ENCODE assay signal across 23 cellular contexts in genomic region chr20:61260905-61261304, GRCh38. TPM values are rescaled to one million over a fixed set of nuclear protein-coding genes. Genes with fewer than 3 reads are reported as not detected.
DNase-seq lines count a peak whose midpoint lies in the region; ATAC-seq, FAIRE-seq and TF ChIP-seq lines count a peak whose summit lies in the region.
"Had no signal": no experiment of that assay in that cellular context is flagged by ENCODE, and none has a peak within 500 bp of the region (broad histone marks: within the 10 kb centered on the region; RNA-seq: fewer than 3 reads in every experiment).

No MANE protein-coding gene starts in this region.

- ATAC-seq in PC-3: no peak
- ATAC-seq: activated CD8-positive, alpha-beta T cell treated with anti-CD3 and anti-CD28 coated beads, Interleukin-2, amount 10 ng/mL, durations not matched to agents 7 days and 5 days; activated T-cell treated with anti-CD3 and anti-CD28 coated beads, Interleukin-2, amount 50 U/mL, for 72 hours; esophagus mucosa; Right ventricle myocardium inferior; T-cell had no signal

- no peak overlapping the region for H2AFZ ChIP-seq in PC-3 (ENCODE audit: low read length)
- H2AFZ ChIP-seq in H1 (ENCODE audit: low read length): no peak overlapping the region
- H2AFZ ChIP-seq: parathyroid adenoma had no signal

- no peaks in the 10 kb centered on the region for H3K27me3 Mint-ChIP-seq in neural crest cell (ENCODE audit: low read depth)
- H3K27me3 Mint-ChIP-seq in activated T-helper 2 cell treated with anti-CD3 and anti-CD28 coated beads, Interferon-gamma antibody, Interleukin-2, Interleukin-4, amounts not matched to agents 10 μg/mL and 5 μg/mL and 100 μg/mL, durations not matched to agents 14 hours and 24 hours and 36 hours (ENCODE audit: low read depth): peaks cover 2% of the 10 kb centered on the region

- intact Hi-C loops in PC-3 (cut with micrococcal nuclease): no loop called here
- intact Hi-C loops in activated T-helper 2 cell treated with anti-CD3 and anti-CD28 coated beads, Interferon-gamma antibody, Interleukin-2, Interleukin-4, amounts not matched to agents 10 μg/mL and 5 μg/mL and 100 μg/mL, durations not matched to agents 14 hours and 24 hours and 36 hours (cut with micrococcal nuclease): no loop called here

- POLR2A ChIA-PET in PC-3 (lab: Charles Lee; ENCODE audit: unreplicated experiment) (no interaction called here), H1 (lab: Charles Lee; ENCODE audit: partially characterized antibody) (no interaction called here)

- H3K9ac ChIP-seq in PC-3 (ENCODE audit: low read length) (no peak overlapping the region), H1 (replicated peaks in 1 of 4; ENCODE audit: extremely low read depth in 1 of 4, low read depth in 3 of 4, low read length in 3 of 4) (no peak overlapping the region)
- H3K9ac ChIP-seq: BLaER1, parathyroid adenoma had no signal

- no peak for TF ChIP-seq EP300 in H1 (IDR thresholded peaks at IDR 0.05; ENCODE audit: borderline replicate concordance in 1 of 2, low read depth in 2 of 2, low read length in 2 of 2)

- H2BK20ac ChIP-seq in H1 (ENCODE audit: low read length): no peak overlapping the region

- no peak overlapping the region for H4K91ac ChIP-seq in H1 (replicated peaks; ENCODE audit: insufficient read length, low read length)

- H3K9me3 ChIP-seq in PC-3 (ENCODE audit: low read length) (no peaks in the 10 kb centered on the region), H1 (ENCODE audit: insufficient read depth in 2 of 2, low read depth in 1 of 2, low read length in 1 of 2) (no peaks in the 10 kb centered on the region)

- no peaks in the 10 kb centered on the region for H3F3A ChIP-seq in PC-3 (ENCODE audit: low read length, unreplicated experiment)

- no peak overlapping the region for H3K27ac Mint-ChIP-seq in neural crest cell (ENCODE audit: unreplicated experiment)
- H3K27ac Mint-ChIP-seq in activated T-helper 2 cell treated with anti-CD3 and anti-CD28 coated beads, Interferon-gamma antibody, Interleukin-2, Interleukin-4, amounts not matched to agents 10 μg/mL and 5 μg/mL and 100 μg/mL, durations not matched to agents 14 hours and 24 hours and 36 hours: no peak overlapping the region
- H3K27ac Mint-ChIP-seq: activated CD8-positive, alpha-beta T cell treated with anti-CD3 and anti-CD28 coated beads, Interleukin-2, amount 10 ng/mL, durations not matched to agents 7 days and 5 days; activated naive CD8-positive, alpha-beta T cell treated with anti-CD3 and anti-CD28 coated beads for 36 hours; activated T-cell treated with anti-CD3 and anti-CD28 coated beads, Interleukin-2, amount 50 U/mL, for 72 hours; naive B cell; T-cell had no signal

- no peak overlapping the region for H4K5ac ChIP-seq in H1 (ENCODE audit: insufficient read length, low read depth, low read length)

- H3K4ac ChIP-seq in H1 (replicated peaks; ENCODE audit: insufficient read length, low read depth, low read length): no peak overlapping the region

- H3K4me3 ChIP-seq in PC-3 (ENCODE audit: low read length) (no peak overlapping the region), H1 (ENCODE audit: extremely low read depth in 1 of 4, insufficient read depth in 2 of 4, low read depth in 3 of 4, low read length in 4 of 4) (no peak overlapping the region)
- H3K4me3 ChIP-seq: BLaER1, lung, skin epidermis had no signal

- no peaks in the 10 kb centered on the region for H3K23me2 ChIP-seq in H1 (ENCODE audit: low read depth, low read length)

- no peak for TF ChIP-seq POLR2A in H1 (IDR thresholded peaks at IDR 0.05; ENCODE audit: control extremely low read depth in 1 of 2, low read depth in 2 of 2, low read length in 2 of 2)

- H3K9me3 Mint-ChIP-seq in neural crest cell: no peaks in the 10 kb centered on the region
- H3K9me3 Mint-ChIP-seq in activated T-helper 2 cell treated with anti-CD3 and anti-CD28 coated beads, Interferon-gamma antibody, Interleukin-2, Interleukin-4, amounts not matched to agents 10 μg/mL and 5 μg/mL and 100 μg/mL, durations not matched to agents 14 hours and 24 hours and 36 hours: no peaks in the 10 kb centered on the region
- H3K9me3 Mint-ChIP-seq: activated naive CD8-positive, alpha-beta T cell treated with anti-CD3 and anti-CD28 coated beads for 36 hours; activated T-cell treated with anti-CD3 and anti-CD28 coated beads, Interleukin-2, amount 50 U/mL, for 72 hours had no signal

- peak; percentile 63 to 73 for TF ChIP-seq RAD21 in H1 (IDR thresholded peaks at IDR 0.05 in 1 of 2, conservative IDR thresholded peaks at IDR 0.05 in 1 of 2; ENCODE audit: low read depth in 2 of 2, low read length in 2 of 2)

- no peak overlapping the region for H2BK15ac ChIP-seq in H1 (ENCODE audit: low read length)

- TF ChIP-seq CTCF in PC-3 (conservative IDR thresholded peaks at IDR 0.05; ENCODE audit: low read depth, low read length) (peak; percentile 29; the same call in 1 of the 2 replicates), H1 (IDR thresholded peaks at IDR 0.05; ENCODE audit: control extremely low read depth in 1 of 3, insufficient read depth in 1 of 3, low read depth in 1 of 3, low read length in 3 of 3) (peak; percentile 68 to 79 (median 78)), neural crest cell (conservative IDR thresholded peaks at IDR 0.05) (peak; percentile 27)

- H3K36me3 Mint-ChIP-seq in neural crest cell (ENCODE audit: low read depth): peaks cover 9% of the 10 kb centered on the region
- H3K36me3 Mint-ChIP-seq in activated T-helper 2 cell treated with anti-CD3 and anti-CD28 coated beads, Interferon-gamma antibody, Interleukin-2, Interleukin-4, amounts not matched to agents 10 μg/mL and 5 μg/mL and 100 μg/mL, durations not matched to agents 14 hours and 24 hours and 36 hours (ENCODE audit: low read depth): no peaks in the 10 kb centered on the region
- H3K36me3 Mint-ChIP-seq: activated naive CD8-positive, alpha-beta T cell treated with anti-CD3 and anti-CD28 coated beads for 36 hours; naive B cell; T-cell had no signal

- H4K20me1 ChIP-seq in PC-3 (ENCODE audit: low read length): no peaks in the 10 kb centered on the region
- H4K20me1 ChIP-seq in H1 (replicated peaks in 1 of 2; ENCODE audit: control insufficient read depth in 1 of 2, insufficient read depth in 2 of 2, low read length in 2 of 2): peaks cover 0 to 1% of the 10 kb centered on the region in 2 experiments
- H4K20me1 ChIP-seq: BLaER1 had no signal

- no peak for FAIRE-seq in H1 (lab: Jason Lieb, UNC)
- FAIRE-seq: urothelium cell line had no signal

- H3K4me3 Mint-ChIP-seq in neural crest cell: no peak overlapping the region
- H3K4me3 Mint-ChIP-seq in activated T-helper 2 cell treated with anti-CD3 and anti-CD28 coated beads, Interferon-gamma antibody, Interleukin-2, Interleukin-4, amounts not matched to agents 10 μg/mL and 5 μg/mL and 100 μg/mL, durations not matched to agents 14 hours and 24 hours and 36 hours (ENCODE audit: low read depth): no peak overlapping the region
- H3K4me3 Mint-ChIP-seq: activated CD8-positive, alpha-beta T cell treated with anti-CD3 and anti-CD28 coated beads, Interleukin-2, amount 10 ng/mL, durations not matched to agents 7 days and 5 days; activated naive CD8-positive, alpha-beta T cell treated with anti-CD3 and anti-CD28 coated beads for 36 hours; activated T-cell treated with anti-CD3 and anti-CD28 coated beads, Interleukin-2, amount 50 U/mL, for 72 hours; naive B cell; T-cell had no signal

- peaks cover 9% of the 10 kb centered on the region for H3K4me1 Mint-ChIP-seq in neural crest cell
- H3K4me1 Mint-ChIP-seq in activated T-helper 2 cell treated with anti-CD3 and anti-CD28 coated beads, Interferon-gamma antibody, Interleukin-2, Interleukin-4, amounts not matched to agents 10 μg/mL and 5 μg/mL and 100 μg/mL, durations not matched to agents 14 hours and 24 hours and 36 hours (ENCODE audit: low read depth): no peaks in the 10 kb centered on the region
- H3K4me1 Mint-ChIP-seq: naive B cell, T-cell had no signal

- H3K27ac ChIP-seq in PC-3 (ENCODE audit: low read length): no peak overlapping the region
- no peak overlapping the region for H3K27ac ChIP-seq in H1 (ENCODE audit: low read depth, low read length)
- H3K27ac ChIP-seq: BLaER1, parathyroid adenoma, skin epidermis had no signal

- WGBS in H1 (ENCODE audit: extremely low coverage in 1 of 2, insufficient coverage in 1 of 2, insufficient read length in 1 of 2, insufficient replicate concordance in 2 of 2, low coverage in 1 of 2, low lambda C conversion rate in 2 of 2, missing lambda C conversion rate in 1 of 2), 2 experiments: 57% methylated on average over 7 of the region's 7 CpGs; no CpG with 5 or more reads in 1 of the 2 experiments

- DNase-seq in Daoy (ENCODE audit: low read depth) (peak; percentile 51), PC-3 (peak; percentile 15), H1 (ENCODE audit: low read depth in 1 of 2, low spot score in 2 of 2) (peak in 1 of 2 experiments; percentile 57), neural crest cell (ENCODE audit: low read depth, low spot score) (no peak), foreskin melanocyte (no peak), NCI-H1417 (lab: John Stamatoyannopoulos, UW) (no peak)
- no peak for DNase-seq in activated T-helper 2 cell treated with anti-CD3 and anti-CD28 coated beads, Interferon-gamma antibody, Interleukin-2, Interleukin-4, amounts not matched to agents 10 μg/mL and 5 μg/mL and 100 μg/mL, durations not matched to agents 14 hours and 24 hours and 36 hours (ENCODE audit: low spot score)
- DNase-seq: activated CD8-positive, alpha-beta T cell treated with anti-CD3 and anti-CD28 coated beads, Interleukin-2, amount 10 ng/mL, durations not matched to agents 7 days and 5 days; activated naive CD8-positive, alpha-beta T cell treated with anti-CD3 and anti-CD28 coated beads for 36 hours; activated T-cell treated with anti-CD3 and anti-CD28 coated beads, Interleukin-2, amount 50 U/mL, for 72 hours; DMS 273 treated with DMSO at 0.1 percent for 48 hours; naive B cell; NCI-H1694; NCI-H2227 treated with DMSO at 0.1 percent for 48 hours; stimulated activated CD4-positive, alpha-beta T cell treated with anti-CD3 and anti-CD28 coated beads, Interleukin-4, amount 100 ng/mL, for 24 hours; T-cell had no signal

- no peaks in the 10 kb centered on the region for H3K79me2 ChIP-seq in PC-3 (ENCODE audit: low read length)
- no peaks in the 10 kb centered on the region for H3K79me2 ChIP-seq in H1 (ENCODE audit: control insufficient read depth in 1 of 2, insufficient read depth in 2 of 2, low read length in 2 of 2)
- H3K79me2 ChIP-seq: parathyroid adenoma had no signal

- no peak overlapping the region for H2BK12ac ChIP-seq in H1 (ENCODE audit: low read depth, low read length)

- no TSS peak for BruUV-seq in PC-3 (replicated peaks; lab: Mats Ljungman, UMichigan)

- H3K56ac ChIP-seq in H1 (replicated peaks; ENCODE audit: insufficient read length, low read depth, low read length): no peak overlapping the region

- no peaks in the 10 kb centered on the region for H3K79me1 ChIP-seq in H1 (ENCODE audit: low read depth, low read length)

- H2BK5ac ChIP-seq in H1 (ENCODE audit: low read depth, low read length): no peak overlapping the region

- H3K27me3 ChIP-seq in PC-3 (ENCODE audit: low read length) (peaks cover 15% of the 10 kb centered on the region), H1 (replicated peaks in 1 of 4; ENCODE audit: control insufficient read depth in 3 of 4, extremely low read depth in 1 of 4, insufficient read depth in 3 of 4, low read length in 3 of 4) (peaks cover 0 to 4% (median 1%) of the 10 kb centered on the region in 4 experiments; a peak in 3 of 7 replicates)

- no peak overlapping the region for H4K8ac ChIP-seq in H1 (ENCODE audit: extremely low read depth, insufficient read depth, low read length)

- no peak overlapping the region for H3K14ac ChIP-seq in H1 (ENCODE audit: insufficient read length)

- H2BK120ac ChIP-seq in H1 (replicated peaks; ENCODE audit: low read depth, low read length): no peak overlapping the region

- CTCF ChIA-PET in PC-3 (lab: Charles Lee): no interaction called here
- CTCF ChIA-PET in H1 (lab: Charles Lee; ENCODE audit: partially characterized antibody): interaction anchor here (1.1 to 3.5 kb wide), 12 partner anchors 9 to 581 kb away, joined by 3 to 39 read pairs (median 6); partner anchors contain the start of gene CDH4

- no peaks in the 10 kb centered on the region for H3K9me2 ChIP-seq in PC-3 (replicated peaks; ENCODE audit: low read length)

- H3K36me3 ChIP-seq in PC-3 (ENCODE audit: low read depth, low read length) (no peaks in the 10 kb centered on the region), H1 (ENCODE audit: control insufficient read depth in 2 of 4, insufficient read depth in 4 of 4, low read length in 3 of 4) (no peaks in the 10 kb centered on the region)

- H3K18ac ChIP-seq in H1 (ENCODE audit: extremely low read depth, low read length): no peak overlapping the region

- H3K4me1 ChIP-seq in PC-3 (ENCODE audit: insufficient read depth, low read length) (no peaks in the 10 kb centered on the region), H1 (replicated peaks in 1 of 4; ENCODE audit: control insufficient read depth in 3 of 4, insufficient read depth in 4 of 4, low read length in 3 of 4) (peaks cover 0 to 4% (median under 1%) of the 10 kb centered on the region in 4 experiments; a peak in 2 of 7 replicates)
- H3K4me1 ChIP-seq: parathyroid adenoma had no signal

- no peak overlapping the region for H3K23ac ChIP-seq in H1 (ENCODE audit: insufficient read length)

- no peak overlapping the region for H2AK5ac ChIP-seq in H1 (ENCODE audit: low read depth, low read length)

- H3K4me2 ChIP-seq in PC-3 (ENCODE audit: low read length) (no peak overlapping the region), H1 (ENCODE audit: insufficient read depth in 1 of 2, low read depth in 2 of 2, low read length in 2 of 2) (no peak overlapping the region)
- H3K4me2 ChIP-seq: BLaER1 had no signal

RNA-seq across cellular contexts. Expression of gene CDH4, which starts 8.8 kb away (rescaled TPM):
- total RNA-seq in Daoy (2014; rRNA removed; shearing (Covaris generic)): 2.1 and 3.8 TPM in 2 replicates
- total RNA-seq in PC-3 (2014; rRNA removed) (not detected in 2 replicates), neural crest cell (7.8 and 8.9 TPM in 2 replicates)
- 7.4 and 7.9 TPM in 2 replicates for total RNA-seq in H1 (2021; fragmentation: NEBNext Ultra II Directional; extraction: Animal tissue kit (Norgen Biotek cat#: 25700))
- 4.3 and 6.4 TPM in 2 replicates for polyA plus RNA-seq in H1 (2011; rRNA removed)
- 3.2 TPM for polyA plus RNA-seq in H1 (2011; cell fraction: cytosol; rRNA removed)
- polyA plus RNA-seq in H1 (2011; cell fraction: nucleus; rRNA removed): 6.0 TPM
- 4.9 to 8.0 TPM (median 7.3 TPM) in 4 replicates for polyA plus RNA-seq in H1 (2012, experiment 1 of 2)
- 5.8 TPM for polyA plus RNA-seq in H1 (2012, experiment 2 of 2)
- 8.3 TPM for polyA plus RNA-seq in H1 (2013, experiment 1 of 2)
- 7.3 TPM for polyA plus RNA-seq in H1 (2013, experiment 2 of 2)
- 6.3 and 6.4 TPM in 2 replicates for polyA minus RNA-seq in H1 (2011; rRNA and poly(A)+ RNA removed)
- 7.4 TPM for polyA minus RNA-seq in H1 (2011; cell fraction: cytosol; rRNA and poly(A)+ RNA removed)
- polyA minus RNA-seq in H1 (2011; cell fraction: nucleus; rRNA and poly(A)+ RNA removed): 5.2 TPM
- total RNA-seq in activated T-helper 2 cell treated with anti-CD3 and anti-CD28 coated beads, Interferon-gamma antibody, Interleukin-2, Interleukin-4, amounts not matched to agents 10 μg/mL and 5 μg/mL and 100 μg/mL, durations not matched to agents 14 hours and 24 hours and 36 hours: not detected in 2 replicates
- total RNA-seq: esophagus mucosa had no signal

Comparison
In these comparisons a context has a peak if more than half of its experiments do, and no peak if none do; other contexts are left out.
1. DNase-seq: peak in Daoy (single experiment) and PC-3 (single experiment); none in neural crest cell (single experiment), activated T-helper 2 cell treated with anti-CD3 and anti-CD28 coated beads, Interferon-gamma antibody, Interleukin-2, Interleukin-4, amounts not matched to agents 10 μg/mL and 5 μg/mL and 100 μg/mL, durations not matched to agents 14 hours and 24 hours and 36 hours (single experiment), foreskin melanocyte (single experiment) and NCI-H1417 (0 of 3).
2. CTCF ChIP-seq: peak in every context shown above with its lines; median percentile 78 in H1; 29 in PC-3; 27 in neural crest cell.